In genomic region chr2:62642429-62643099, GRCh38 we compare ENCODE assay signal across 1 cellular context.
TF ChIP-seq lines count a peak whose summit lies in the region.

No MANE protein-coding gene starts in this region.

TF ChIP-seq in HepG2, 621 proteins besides CTCF, POLR2A, EP300 and RAD21 (continued from another document and continues in another):
- TF ChIP-seq, protein P1, sequence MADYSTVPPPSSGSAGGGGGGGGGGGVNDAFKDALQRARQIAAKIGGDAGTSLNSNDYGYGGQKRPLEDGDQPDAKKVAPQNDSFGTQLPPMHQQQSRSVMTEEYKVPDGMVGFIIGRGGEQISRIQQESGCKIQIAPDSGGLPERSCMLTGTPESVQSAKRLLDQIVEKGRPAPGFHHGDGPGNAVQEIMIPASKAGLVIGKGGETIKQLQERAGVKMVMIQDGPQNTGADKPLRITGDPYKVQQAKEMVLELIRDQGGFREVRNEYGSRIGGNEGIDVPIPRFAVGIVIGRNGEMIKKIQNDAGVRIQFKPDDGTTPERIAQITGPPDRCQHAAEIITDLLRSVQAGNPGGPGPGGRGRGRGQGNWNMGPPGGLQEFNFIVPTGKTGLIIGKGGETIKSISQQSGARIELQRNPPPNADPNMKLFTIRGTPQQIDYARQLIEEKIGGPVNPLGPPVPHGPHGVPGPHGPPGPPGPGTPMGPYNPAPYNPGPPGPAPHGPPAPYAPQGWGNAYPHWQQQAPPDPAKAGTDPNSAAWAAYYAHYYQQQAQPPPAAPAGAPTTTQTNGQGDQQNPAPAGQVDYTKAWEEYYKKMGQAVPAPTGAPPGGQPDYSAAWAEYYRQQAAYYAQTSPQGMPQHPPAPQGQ (CRISPR knock-in tag; IDR thresholded peaks at IDR 0.05; ENCODE audit: borderline replicate concordance), result 0 out of 2 replicates have a peak, but pooled peaks have one; percentile 73
- no peak; the same call in 1 of the 2 replicates for TF ChIP-seq BHLHE40 (IDR thresholded peaks at IDR 0.05; ENCODE audit: low read length)
- no peak for TF ChIP-seq ZBTB21 (CRISPR knock-in tag; IDR thresholded peaks at IDR 0.05)
- no peak for TF ChIP-seq SATB2 (CRISPR knock-in tag; IDR thresholded peaks at IDR 0.05)
- TF ChIP-seq FOSL1 (CRISPR knock-in tag; IDR thresholded peaks at IDR 0.05; ENCODE audit: borderline replicate concordance), result no peak
- peak; percentile 29; the same call in 1 of the 2 replicates for TF ChIP-seq GABPB1 (CRISPR knock-in tag; IDR thresholded peaks at IDR 0.05)
- TF ChIP-seq PRDM15 (CRISPR knock-in tag; IDR thresholded peaks at IDR 0.05), result no peak
- TF ChIP-seq, protein P2, sequence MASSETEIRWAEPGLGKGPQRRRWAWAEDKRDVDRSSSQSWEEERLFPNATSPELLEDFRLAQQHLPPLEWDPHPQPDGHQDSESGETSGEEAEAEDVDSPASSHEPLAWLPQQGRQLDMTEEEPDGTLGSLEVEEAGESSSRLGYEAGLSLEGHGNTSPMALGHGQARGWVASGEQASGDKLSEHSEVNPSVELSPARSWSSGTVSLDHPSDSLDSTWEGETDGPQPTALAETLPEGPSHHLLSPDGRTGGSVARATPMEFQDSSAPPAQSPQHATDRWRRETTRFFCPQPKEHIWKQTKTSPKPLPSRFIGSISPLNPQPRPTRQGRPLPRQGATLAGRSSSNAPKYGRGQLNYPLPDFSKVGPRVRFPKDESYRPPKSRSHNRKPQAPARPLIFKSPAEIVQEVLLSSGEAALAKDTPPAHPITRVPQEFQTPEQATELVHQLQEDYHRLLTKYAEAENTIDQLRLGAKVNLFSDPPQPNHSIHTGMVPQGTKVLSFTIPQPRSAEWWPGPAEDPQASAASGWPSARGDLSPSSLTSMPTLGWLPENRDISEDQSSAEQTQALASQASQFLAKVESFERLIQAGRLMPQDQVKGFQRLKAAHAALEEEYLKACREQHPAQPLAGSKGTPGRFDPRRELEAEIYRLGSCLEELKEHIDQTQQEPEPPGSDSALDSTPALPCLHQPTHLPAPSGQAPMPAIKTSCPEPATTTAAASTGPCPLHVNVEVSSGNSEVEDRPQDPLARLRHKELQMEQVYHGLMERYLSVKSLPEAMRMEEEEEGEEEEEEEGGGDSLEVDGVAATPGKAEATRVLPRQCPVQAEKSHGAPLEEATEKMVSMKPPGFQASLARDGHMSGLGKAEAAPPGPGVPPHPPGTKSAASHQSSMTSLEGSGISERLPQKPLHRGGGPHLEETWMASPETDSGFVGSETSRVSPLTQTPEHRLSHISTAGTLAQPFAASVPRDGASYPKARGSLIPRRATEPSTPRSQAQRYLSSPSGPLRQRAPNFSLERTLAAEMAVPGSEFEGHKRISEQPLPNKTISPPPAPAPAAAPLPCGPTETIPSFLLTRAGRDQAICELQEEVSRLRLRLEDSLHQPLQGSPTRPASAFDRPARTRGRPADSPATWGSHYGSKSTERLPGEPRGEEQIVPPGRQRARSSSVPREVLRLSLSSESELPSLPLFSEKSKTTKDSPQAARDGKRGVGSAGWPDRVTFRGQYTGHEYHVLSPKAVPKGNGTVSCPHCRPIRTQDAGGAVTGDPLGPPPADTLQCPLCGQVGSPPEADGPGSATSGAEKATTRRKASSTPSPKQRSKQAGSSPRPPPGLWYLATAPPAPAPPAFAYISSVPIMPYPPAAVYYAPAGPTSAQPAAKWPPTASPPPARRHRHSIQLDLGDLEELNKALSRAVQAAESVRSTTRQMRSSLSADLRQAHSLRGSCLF (CRISPR knock-in tag; IDR thresholded peaks at IDR 0.05; ENCODE audit: borderline replicate concordance), result no peak
- no peak for TF ChIP-seq NFRKB (IDR thresholded peaks at IDR 0.05)
- TF ChIP-seq ZSCAN20 (CRISPR knock-in tag; IDR thresholded peaks at IDR 0.05; ENCODE audit: borderline replicate concordance), result no peak
- TF ChIP-seq ZNF709 (CRISPR knock-in tag; IDR thresholded peaks at IDR 0.05), result no peak
- no peak for TF ChIP-seq HMGXB3 (CRISPR knock-in tag; IDR thresholded peaks at IDR 0.05; ENCODE audit: borderline replicate concordance)
- TF ChIP-seq, protein P3, sequence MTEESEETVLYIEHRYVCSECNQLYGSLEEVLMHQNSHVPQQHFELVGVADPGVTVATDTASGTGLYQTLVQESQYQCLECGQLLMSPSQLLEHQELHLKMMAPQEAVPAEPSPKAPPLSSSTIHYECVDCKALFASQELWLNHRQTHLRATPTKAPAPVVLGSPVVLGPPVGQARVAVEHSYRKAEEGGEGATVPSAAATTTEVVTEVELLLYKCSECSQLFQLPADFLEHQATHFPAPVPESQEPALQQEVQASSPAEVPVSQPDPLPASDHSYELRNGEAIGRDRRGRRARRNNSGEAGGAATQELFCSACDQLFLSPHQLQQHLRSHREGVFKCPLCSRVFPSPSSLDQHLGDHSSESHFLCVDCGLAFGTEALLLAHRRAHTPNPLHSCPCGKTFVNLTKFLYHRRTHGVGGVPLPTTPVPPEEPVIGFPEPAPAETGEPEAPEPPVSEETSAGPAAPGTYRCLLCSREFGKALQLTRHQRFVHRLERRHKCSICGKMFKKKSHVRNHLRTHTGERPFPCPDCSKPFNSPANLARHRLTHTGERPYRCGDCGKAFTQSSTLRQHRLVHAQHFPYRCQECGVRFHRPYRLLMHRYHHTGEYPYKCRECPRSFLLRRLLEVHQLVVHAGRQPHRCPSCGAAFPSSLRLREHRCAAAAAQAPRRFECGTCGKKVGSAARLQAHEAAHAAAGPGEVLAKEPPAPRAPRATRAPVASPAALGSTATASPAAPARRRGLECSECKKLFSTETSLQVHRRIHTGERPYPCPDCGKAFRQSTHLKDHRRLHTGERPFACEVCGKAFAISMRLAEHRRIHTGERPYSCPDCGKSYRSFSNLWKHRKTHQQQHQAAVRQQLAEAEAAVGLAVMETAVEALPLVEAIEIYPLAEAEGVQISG (CRISPR knock-in tag; IDR thresholded peaks at IDR 0.05), result peak; percentile 43; the same call in 1 of the 2 replicates
- no peak; a peak in 1 of 4 replicates for TF ChIP-seq KLF16 (CRISPR knock-in tag; IDR thresholded peaks at IDR 0.05)
- peak; percentile 93 for TF ChIP-seq ZNF292 (CRISPR knock-in tag; IDR thresholded peaks at IDR 0.05; ENCODE audit: borderline replicate concordance, low read depth)
- TF ChIP-seq KDM6A (CRISPR knock-in tag; IDR thresholded peaks at IDR 0.05; ENCODE audit: low read depth), result no peak; the same call in 1 of the 2 replicates
- no peak for TF ChIP-seq MTERF4 (CRISPR knock-in tag; IDR thresholded peaks at IDR 0.05)
- TF ChIP-seq SIX1 (CRISPR knock-in tag; IDR thresholded peaks at IDR 0.05; ENCODE audit: borderline replicate concordance), result peak; percentile 85; the same call in 1 of the 2 replicates
- peak; percentile 92 for TF ChIP-seq ZNF331 (CRISPR knock-in tag; IDR thresholded peaks at IDR 0.05)
- no peak for TF ChIP-seq ZNF713 (CRISPR knock-in tag; IDR thresholded peaks at IDR 0.05)
- TF ChIP-seq BRF2 (CRISPR knock-in tag; IDR thresholded peaks at IDR 0.05), result no peak
- TF ChIP-seq, protein P4, sequence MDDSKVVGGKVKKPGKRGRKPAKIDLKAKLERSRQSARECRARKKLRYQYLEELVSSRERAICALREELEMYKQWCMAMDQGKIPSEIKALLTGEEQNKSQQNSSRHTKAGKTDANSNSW (CRISPR knock-in tag; IDR thresholded peaks at IDR 0.05; ENCODE audit: borderline replicate concordance), result no peak
- TF ChIP-seq IKZF4 (CRISPR knock-in tag; IDR thresholded peaks at IDR 0.05; ENCODE audit: borderline replicate concordance, low read depth, not compliant biosample characterization), result no peak
- 0 out of 2 replicates have a peak, but pooled peaks have one; percentile 64 for TF ChIP-seq ZSCAN22 (CRISPR knock-in tag; IDR thresholded peaks at IDR 0.05)
- 0 out of 2 replicates have a peak, but pooled peaks have one; percentile 49 for TF ChIP-seq ARNTL (CRISPR knock-in tag; IDR thresholded peaks at IDR 0.05)
- peak; percentile 64; the same call in 1 of the 2 replicates for TF ChIP-seq ZNF3 (CRISPR knock-in tag; IDR thresholded peaks at IDR 0.05)
- peak; percentile 75 for TF ChIP-seq ELF1 (CRISPR knock-in tag; IDR thresholded peaks at IDR 0.05)
- TF ChIP-seq UBTF (CRISPR knock-in tag; IDR thresholded peaks at IDR 0.05), result peak; percentile 45; the same call in 1 of the 2 replicates
- TF ChIP-seq AGO2 (optimal IDR thresholded peaks at IDR 0.05; ENCODE audit: low read depth, low read length), result no peak
- peak; percentile 99 for TF ChIP-seq SOX5 (CRISPR knock-in tag; IDR thresholded peaks at IDR 0.05; ENCODE audit: borderline replicate concordance)
- TF ChIP-seq RARA (CRISPR knock-in tag; IDR thresholded peaks at IDR 0.05), result peak; percentile 97
- TF ChIP-seq SNAI1 (CRISPR knock-in tag; IDR thresholded peaks at IDR 0.05; ENCODE audit: borderline replicate concordance), result no peak
- no peak for TF ChIP-seq GTF2F1 (IDR thresholded peaks at IDR 0.05; ENCODE audit: low read length)
- peak; percentile 98 for TF ChIP-seq TCF7 (IDR thresholded peaks at IDR 0.05; ENCODE audit: low read depth)
- TF ChIP-seq FIP1L1 (IDR thresholded peaks at IDR 0.05; ENCODE audit: borderline replicate concordance, insufficient read depth, low read depth, low read length), result no peak
